Comparison of ENCODE assay signal across 17 cellular contexts in genomic region chr9:71830131-71830530, GRCh38.
DNase-seq lines count a peak whose midpoint lies in the region; FAIRE-seq and TF ChIP-seq lines count a peak whose summit lies in the region.
"Had no signal": no experiment of that assay in that cellular context is flagged by ENCODE, and none has a peak within 500 bp of the region (broad histone marks: within the 10 kb centered on the region; RNA-seq: fewer than 3 reads in every experiment).

No MANE protein-coding gene starts in this region.

- no peak overlapping the region for H3K4me2 ChIP-seq in smooth muscle cell

- H3K9me3 ChIP-seq in smooth muscle cell (replicated peaks; ENCODE audit: low read depth) = peaks cover 7% of the 10 kb centered on the region

- H3K79me2 ChIP-seq in smooth muscle cell (ENCODE audit: low read depth) = no peaks in the 10 kb centered on the region

- no peak overlapping the region for H2AFZ ChIP-seq in smooth muscle cell (ENCODE audit: low read depth)

- H3F3A ChIP-seq in smooth muscle cell (ENCODE audit: low read depth) = no peaks in the 10 kb centered on the region

- no peaks in the 10 kb centered on the region for H3K27me3 ChIP-seq in smooth muscle cell (ENCODE audit: low read depth)

- no peak for TF ChIP-seq CTCF in smooth muscle cell (IDR thresholded peaks at IDR 0.05; ENCODE audit: borderline replicate concordance, insufficient read depth, poor library complexity, severe bottlenecking)

- WGBS in smooth muscle cell (ENCODE audit: low lambda C conversion rate) = 64% methylated on average over 3 of the region's 3 CpGs

- H3K36me3 ChIP-seq in smooth muscle cell (ENCODE audit: low read depth) = no peaks in the 10 kb centered on the region

- no peaks in the 10 kb centered on the region for H3K27me3 Mint-ChIP-seq in activated naive CD4-positive, alpha-beta T cell treated with anti-CD3 and anti-CD28 coated beads for 36 hours (ENCODE audit: low read depth)

- peak; percentile 96 for FAIRE-seq in frontal cortex (lab: Jason Lieb, UNC)

- DNase-seq in frontal cortex (ENCODE audit: low spot score in 2 of 2) (peak in 1 of 2 donors; percentile 49), midbrain (lab: John Stamatoyannopoulos, UW) (peak; percentile 93), superior temporal gyrus (ENCODE audit: extremely low spot score) (peak; percentile 98), smooth muscle cell (lab: John Stamatoyannopoulos, UW; ENCODE audit: unreplicated experiment) (no peak)
- no peak for DNase-seq in activated CD8-positive, alpha-beta memory T cell treated with anti-CD3 and anti-CD28 coated beads, Interleukin-2, amount 50 U/mL, for 48 hours
- no peak for DNase-seq in activated naive CD4-positive, alpha-beta T cell treated with anti-CD3 and anti-CD28 coated beads for 36 hours
- DNase-seq: ACHN; AML-193; CD4-positive, CD25-positive, alpha-beta regulatory T cell; HCEC 1CT; KG1; NCI-H1436; NCI-H2029; NCI-H446 treated with DMSO at 0.1 percent for 48 hours; NK-92 treated with Interleukin-12 subunit alpha and Interleukin-12 subunit beta, amount 100 ng/mL, for 24 hours; SHP77 had no signal

- intact Hi-C loops in activated naive CD4-positive, alpha-beta T cell treated with anti-CD3 and anti-CD28 coated beads for 36 hours (cut with micrococcal nuclease) = no loop called here

- no peaks in the 10 kb centered on the region for H3K4me1 ChIP-seq in smooth muscle cell (ENCODE audit: low read depth)

- CTCF ChIA-PET in activated naive CD4-positive, alpha-beta T cell treated with anti-CD3 and anti-CD28 coated beads for 36 hours (lab: Charles Lee) = interaction anchor here (0.8 kb wide), 1 partner anchor 195 kb away, joined by 3 read pairs; no protein-coding TSS in a partner anchor

- H4K20me1 ChIP-seq in smooth muscle cell (ENCODE audit: low read depth) = no peaks in the 10 kb centered on the region

- H3K9ac ChIP-seq in smooth muscle cell (ENCODE audit: low read depth) = no peak overlapping the region

- H3K27ac ChIP-seq in angular gyrus (ENCODE audit: low read depth, low read length) (peak overlapping the region; percentile 86), smooth muscle cell (ENCODE audit: low read depth) (no peak overlapping the region)

- no peaks in the 10 kb centered on the region for H3K36me3 Mint-ChIP-seq in activated naive CD4-positive, alpha-beta T cell treated with anti-CD3 and anti-CD28 coated beads for 36 hours (ENCODE audit: low read depth)
- H3K36me3 Mint-ChIP-seq: CD4-positive, CD25-positive, alpha-beta regulatory T cell had no signal

- H3K4me1 Mint-ChIP-seq in activated naive CD4-positive, alpha-beta T cell treated with anti-CD3 and anti-CD28 coated beads for 36 hours (ENCODE audit: low read depth) = no peaks in the 10 kb centered on the region
- H3K4me1 Mint-ChIP-seq: CD4-positive, CD25-positive, alpha-beta regulatory T cell had no signal

- no peak overlapping the region for H3K4me3 ChIP-seq in smooth muscle cell

- no peaks in the 10 kb centered on the region for H3K9me3 Mint-ChIP-seq in activated naive CD4-positive, alpha-beta T cell treated with anti-CD3 and anti-CD28 coated beads for 36 hours

- no peak overlapping the region for H3K27ac Mint-ChIP-seq in activated naive CD4-positive, alpha-beta T cell treated with anti-CD3 and anti-CD28 coated beads for 36 hours
- H3K27ac Mint-ChIP-seq: CD4-positive, CD25-positive, alpha-beta regulatory T cell had no signal

- H3K4me3 Mint-ChIP-seq in activated naive CD4-positive, alpha-beta T cell treated with anti-CD3 and anti-CD28 coated beads for 36 hours = no peak overlapping the region
- H3K4me3 Mint-ChIP-seq: CD4-positive, CD25-positive, alpha-beta regulatory T cell had no signal

Comparison
In these comparisons a context has a peak if more than half of its experiments do, and no peak if none do; other contexts are left out.
1. DNase-seq: peak in midbrain (single experiment) and superior temporal gyrus (single experiment); none in activated CD8-positive, alpha-beta memory T cell treated with anti-CD3 and anti-CD28 coated beads, Interleukin-2, amount 50 U/mL, for 48 hours (single experiment), smooth muscle cell (single experiment) and activated naive CD4-positive, alpha-beta T cell treated with anti-CD3 and anti-CD28 coated beads for 36 hours (single experiment).